15 cellular contexts compared by ENCODE assay signal in the genomic region with DNA sequence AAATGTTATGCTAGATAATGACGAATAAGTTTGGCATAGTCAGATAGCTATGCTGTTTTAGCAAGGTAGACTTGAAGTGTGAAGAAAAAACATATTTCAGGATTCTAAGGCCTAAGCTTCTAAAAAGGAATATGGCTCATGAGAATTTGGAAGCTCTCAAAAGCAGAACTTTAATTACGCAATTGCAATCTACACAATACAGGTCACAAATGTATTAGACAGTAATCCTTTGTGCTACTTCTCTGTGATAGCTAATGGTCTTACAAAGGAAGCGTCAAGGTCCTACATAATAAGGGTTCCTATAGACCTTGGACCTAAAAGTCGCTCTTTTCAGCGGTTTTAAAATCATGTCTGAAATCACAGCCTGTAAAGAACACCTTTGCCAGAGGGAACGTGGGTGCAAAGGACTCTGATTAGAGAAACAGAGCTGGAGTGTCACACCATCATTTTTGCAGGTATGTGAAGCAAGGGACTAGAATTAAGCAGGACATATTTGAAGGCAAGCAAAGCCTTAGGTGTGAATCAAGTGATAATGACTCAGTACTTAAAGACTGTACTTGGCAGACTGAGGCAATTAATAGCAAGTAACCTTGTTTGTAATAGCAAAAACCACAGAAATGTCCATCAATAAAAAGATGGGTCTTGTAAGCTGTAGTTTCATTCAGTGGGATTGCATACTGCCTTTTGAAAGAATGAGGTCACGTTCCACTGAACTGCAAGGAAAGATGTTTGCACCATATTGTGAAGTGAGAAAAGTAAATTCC.
"Had no signal": no experiment of that assay in that cellular context is flagged by ENCODE, and none has a peak within 500 bp of the region (broad histone marks: within the 10 kb centered on the region; RNA-seq: fewer than 3 reads in every experiment).

No MANE protein-coding gene starts in this region.

- H3K27ac ChIP-seq: ascending aorta, colonic mucosa, gastrocnemius medialis, neutrophil, tibial nerve, vagina had no signal

- ATAC-seq: activated T-cell treated with anti-CD3 and anti-CD28 coated beads, Interleukin-2, amount 50 U/mL, for 4 hours; gastrocnemius medialis; naive thymus-derived CD4-positive, alpha-beta T cell; right cardiac atrium; stimulated activated effector memory CD8-positive, alpha-beta T cell treated with anti-CD3 and anti-CD28 coated beads, Interleukin-12 subunit alpha, Interleukin-12 subunit beta, amount 100 ng/mL, for 72 hours had no signal

- H3K9me3 ChIP-seq: ascending aorta, colonic mucosa, gastrocnemius medialis, neutrophil, tibial nerve, vagina had no signal

- H3K36me3 ChIP-seq: ascending aorta, colonic mucosa, gastrocnemius medialis, neutrophil, tibial nerve, vagina had no signal

- H3K4me3 ChIP-seq: ascending aorta, colonic mucosa, gastrocnemius medialis, tibial nerve, vagina had no signal

- H3K4me1 ChIP-seq: ascending aorta, colonic mucosa, gastrocnemius medialis, vagina had no signal

- H3K27me3 ChIP-seq: ascending aorta, colonic mucosa, gastrocnemius medialis, neutrophil, tibial nerve, vagina had no signal

- FAIRE-seq: endothelial cell of umbilical vein had no signal

- DNase-seq: activated CD4-positive, alpha-beta memory T cell treated with anti-CD3 and anti-CD28 coated beads for 36 hours; activated CD4-positive, alpha-beta T cell treated with anti-CD3 and anti-CD28 coated beads for 1 hour; activated T-cell treated with anti-CD3 and anti-CD28 coated beads, Interleukin-2, amount 50 U/mL, for 4 hours; colonic mucosa; gastrocnemius medialis; kidney; naive thymus-derived CD4-positive, alpha-beta T cell; posterior cingulate gyrus; right cardiac atrium had no signal
